In the genomic region with DNA sequence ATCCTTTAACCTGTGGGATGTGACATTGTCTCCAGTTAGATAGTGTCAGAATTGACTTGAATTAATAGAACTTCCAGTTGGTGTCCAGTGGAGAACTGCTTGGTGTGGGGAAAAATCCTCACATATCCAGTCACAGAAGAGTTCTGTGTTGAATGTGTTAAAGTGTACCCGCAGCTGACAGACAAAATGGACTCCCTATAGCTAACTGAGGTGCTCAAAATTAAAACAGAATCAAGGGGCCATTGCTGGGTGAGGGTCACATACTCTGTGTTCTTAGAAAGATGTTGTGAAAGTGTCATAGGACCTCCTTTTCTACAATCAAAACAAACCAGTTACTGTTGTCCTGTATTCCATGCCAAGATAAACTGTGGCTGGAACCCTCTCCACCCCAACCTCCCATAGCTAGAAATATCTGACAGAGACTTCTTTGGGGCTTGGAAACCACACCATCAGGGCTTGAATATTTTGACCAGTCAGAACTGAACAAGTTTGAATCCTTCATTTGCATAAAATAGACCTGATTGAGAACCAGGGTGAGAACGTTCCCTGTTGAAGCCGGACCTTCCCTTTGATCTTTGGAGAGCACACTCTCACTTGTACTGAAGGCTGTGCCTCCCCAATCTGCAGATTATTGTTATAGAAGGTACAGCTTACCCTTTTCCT, we compare ENCODE assay signal across 19 cellular contexts.
DNase-seq lines count a peak whose midpoint lies in the region; ATAC-seq, FAIRE-seq and TF ChIP-seq lines count a peak whose summit lies in the region.
"Had no signal": no experiment of that assay in that cellular context is flagged by ENCODE, and none has a peak within 500 bp of the region (broad histone marks: within the 10 kb centered on the region; RNA-seq: fewer than 3 reads in every experiment).

No MANE protein-coding gene starts in this region.

- FAIRE-seq in GM12892 (lab: Jason Lieb, UNC), result peak; percentile 65

- no peaks in the 10 kb centered on the region for H3K27me3 Mint-ChIP-seq in brain
- H3K27me3 Mint-ChIP-seq: activated CD4-positive, alpha-beta memory T cell treated with anti-CD3 and anti-CD28 coated beads, Interleukin-2, amount 10 ng/mL, durations not matched to agents 7 days and 5 days; memory B cell had no signal

- peaks cover 61% of the 10 kb centered on the region for H3K4me1 Mint-ChIP-seq in brain
- H3K4me1 Mint-ChIP-seq: activated CD4-positive, alpha-beta memory T cell treated with anti-CD3 and anti-CD28 coated beads, Interleukin-2, amount 10 ng/mL, durations not matched to agents 7 days and 5 days had no signal

- no peaks in the 10 kb centered on the region for H3K36me3 Mint-ChIP-seq in brain
- H3K36me3 Mint-ChIP-seq: activated naive CD8-positive, alpha-beta T cell; memory B cell had no signal

- DNase-seq in GM12892 (ENCODE audit: insufficient read length), result no peak
- DNase-seq in T-helper 1 cell, result no peak
- DNase-seq in omental fat pad (ENCODE audit: low spot score), result no peak
- DNase-seq: activated CD4-positive, alpha-beta memory T cell treated with anti-CD3 and anti-CD28 coated beads, Interleukin-2, amount 10 ng/mL, durations not matched to agents 7 days and 5 days; activated T-cell treated with anti-CD3 and anti-CD28 coated beads, Interleukin-2, amount 50 U/mL, for 48 hours; esophagus squamous epithelium; GM23248; immature natural killer cell; KBM-7; NCI-H1092 treated with DMSO at 0.1 percent for 48 hours; substantia nigra; SW 1271 had no signal

- peaks cover 6 to 24% (median 12%) of the 10 kb centered on the region in 5 experiments for H3K9me3 Mint-ChIP-seq in brain
- H3K9me3 Mint-ChIP-seq: immature natural killer cell, memory B cell had no signal

- no peak overlapping the region for H3K4me3 Mint-ChIP-seq in brain
- H3K4me3 Mint-ChIP-seq: activated CD4-positive, alpha-beta memory T cell treated with anti-CD3 and anti-CD28 coated beads, Interleukin-2, amount 10 ng/mL, durations not matched to agents 7 days and 5 days; activated naive CD8-positive, alpha-beta T cell; immature natural killer cell; memory B cell had no signal

- ATAC-seq in GM19372 (IDR thresholded peaks at IDR 0.05; ENCODE audit: low read depth, unreplicated experiment) (peak; percentile 67), HG02981 (IDR thresholded peaks at IDR 0.05; ENCODE audit: unreplicated experiment) (peak; percentile 62), HG03460 (IDR thresholded peaks at IDR 0.05; ENCODE audit: unreplicated experiment) (no peak), omental fat pad (ENCODE audit: low FRiP score) (no peak), esophagus mucosa (no peak)

- TF ChIP-seq CTCF in brain (conservative IDR thresholded peaks at IDR 0.05), result no peak
- TF ChIP-seq CTCF in omental fat pad (IDR thresholded peaks at IDR 0.05), result no peak

- peak overlapping the region in 3 of 5 experiments; percentile 35 to 92 (median 92) for H3K27ac Mint-ChIP-seq in brain
- H3K27ac Mint-ChIP-seq: activated CD4-positive, alpha-beta memory T cell treated with anti-CD3 and anti-CD28 coated beads, Interleukin-2, amount 10 ng/mL, durations not matched to agents 7 days and 5 days; activated naive CD8-positive, alpha-beta T cell; memory B cell had no signal

- TF ChIP-seq POLR2A in GM12892 (IDR thresholded peaks at IDR 0.05; ENCODE audit: low read depth, low read length), result no peak

Comparison
In these comparisons a context has a peak if more than half of its experiments do, and no peak if none do; other contexts are left out.
1. ATAC-seq: peak in GM19372 (single experiment) and HG02981 (single experiment); none in HG03460 (single experiment), omental fat pad (single experiment) and esophagus mucosa (single experiment).